1 cellular context compared by ENCODE assay signal in the genomic region with DNA sequence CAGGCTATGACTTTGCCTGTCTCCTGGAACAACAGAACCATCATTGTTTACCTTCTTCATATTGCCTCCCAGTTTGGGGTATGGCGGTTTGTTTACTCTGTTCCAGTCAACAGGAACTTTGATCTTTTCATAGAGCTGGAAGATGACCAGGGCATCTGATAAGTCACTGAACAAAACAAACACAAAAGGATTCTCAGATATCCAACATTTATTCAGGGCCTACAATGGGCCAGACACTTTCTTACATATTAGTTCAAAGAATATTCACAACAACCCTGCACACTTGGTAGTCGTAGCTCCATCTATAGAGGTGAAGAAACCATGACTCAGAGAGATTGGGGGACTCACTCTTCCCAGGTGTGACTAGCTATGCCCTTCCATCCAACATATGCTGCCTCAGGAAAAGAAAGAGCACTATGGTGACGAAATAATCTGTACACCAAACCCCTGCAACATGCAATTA.
TF ChIP-seq lines count a peak whose summit lies in the region.

No MANE protein-coding gene starts in this region.

TF ChIP-seq in HepG2, 621 proteins besides CTCF, POLR2A, EP300 and RAD21 (continued from another document and continues in another):
- TF ChIP-seq, protein P1, sequence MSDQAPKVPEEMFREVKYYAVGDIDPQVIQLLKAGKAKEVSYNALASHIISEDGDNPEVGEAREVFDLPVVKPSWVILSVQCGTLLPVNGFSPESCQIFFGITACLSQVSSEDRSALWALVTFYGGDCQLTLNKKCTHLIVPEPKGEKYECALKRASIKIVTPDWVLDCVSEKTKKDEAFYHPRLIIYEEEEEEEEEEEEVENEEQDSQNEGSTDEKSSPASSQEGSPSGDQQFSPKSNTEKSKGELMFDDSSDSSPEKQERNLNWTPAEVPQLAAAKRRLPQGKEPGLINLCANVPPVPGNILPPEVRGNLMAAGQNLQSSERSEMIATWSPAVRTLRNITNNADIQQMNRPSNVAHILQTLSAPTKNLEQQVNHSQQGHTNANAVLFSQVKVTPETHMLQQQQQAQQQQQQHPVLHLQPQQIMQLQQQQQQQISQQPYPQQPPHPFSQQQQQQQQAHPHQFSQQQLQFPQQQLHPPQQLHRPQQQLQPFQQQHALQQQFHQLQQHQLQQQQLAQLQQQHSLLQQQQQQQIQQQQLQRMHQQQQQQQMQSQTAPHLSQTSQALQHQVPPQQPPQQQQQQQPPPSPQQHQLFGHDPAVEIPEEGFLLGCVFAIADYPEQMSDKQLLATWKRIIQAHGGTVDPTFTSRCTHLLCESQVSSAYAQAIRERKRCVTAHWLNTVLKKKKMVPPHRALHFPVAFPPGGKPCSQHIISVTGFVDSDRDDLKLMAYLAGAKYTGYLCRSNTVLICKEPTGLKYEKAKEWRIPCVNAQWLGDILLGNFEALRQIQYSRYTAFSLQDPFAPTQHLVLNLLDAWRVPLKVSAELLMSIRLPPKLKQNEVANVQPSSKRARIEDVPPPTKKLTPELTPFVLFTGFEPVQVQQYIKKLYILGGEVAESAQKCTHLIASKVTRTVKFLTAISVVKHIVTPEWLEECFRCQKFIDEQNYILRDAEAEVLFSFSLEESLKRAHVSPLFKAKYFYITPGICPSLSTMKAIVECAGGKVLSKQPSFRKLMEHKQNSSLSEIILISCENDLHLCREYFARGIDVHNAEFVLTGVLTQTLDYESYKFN (CRISPR knock-in tag; conservative IDR thresholded peaks at IDR 0.05), result peak; percentile 99
- 0 out of 2 replicates have a peak, but pooled peaks have one; percentile 66 for TF ChIP-seq MAFG (CRISPR knock-in tag; IDR thresholded peaks at IDR 0.05)
- TF ChIP-seq NR2C2 (CRISPR knock-in tag; IDR thresholded peaks at IDR 0.05; ENCODE audit: borderline replicate concordance), result peak; percentile 15; the same call in 1 of the 2 replicates
- no peak for TF ChIP-seq TBP (CRISPR knock-in tag; IDR thresholded peaks at IDR 0.05)
- no peak for TF ChIP-seq ZNF230 (CRISPR knock-in tag; IDR thresholded peaks at IDR 0.05)
- TF ChIP-seq NFIB (CRISPR knock-in tag; IDR thresholded peaks at IDR 0.05; ENCODE audit: borderline replicate concordance), result no peak
- TF ChIP-seq SSRP1 (CRISPR knock-in tag; IDR thresholded peaks at IDR 0.05), result no peak
- no peak for TF ChIP-seq ZNF33B (CRISPR knock-in tag; IDR thresholded peaks at IDR 0.05)
- no peak for TF ChIP-seq NCOA5 (CRISPR knock-in tag; IDR thresholded peaks at IDR 0.05)
- TF ChIP-seq, protein P2, sequence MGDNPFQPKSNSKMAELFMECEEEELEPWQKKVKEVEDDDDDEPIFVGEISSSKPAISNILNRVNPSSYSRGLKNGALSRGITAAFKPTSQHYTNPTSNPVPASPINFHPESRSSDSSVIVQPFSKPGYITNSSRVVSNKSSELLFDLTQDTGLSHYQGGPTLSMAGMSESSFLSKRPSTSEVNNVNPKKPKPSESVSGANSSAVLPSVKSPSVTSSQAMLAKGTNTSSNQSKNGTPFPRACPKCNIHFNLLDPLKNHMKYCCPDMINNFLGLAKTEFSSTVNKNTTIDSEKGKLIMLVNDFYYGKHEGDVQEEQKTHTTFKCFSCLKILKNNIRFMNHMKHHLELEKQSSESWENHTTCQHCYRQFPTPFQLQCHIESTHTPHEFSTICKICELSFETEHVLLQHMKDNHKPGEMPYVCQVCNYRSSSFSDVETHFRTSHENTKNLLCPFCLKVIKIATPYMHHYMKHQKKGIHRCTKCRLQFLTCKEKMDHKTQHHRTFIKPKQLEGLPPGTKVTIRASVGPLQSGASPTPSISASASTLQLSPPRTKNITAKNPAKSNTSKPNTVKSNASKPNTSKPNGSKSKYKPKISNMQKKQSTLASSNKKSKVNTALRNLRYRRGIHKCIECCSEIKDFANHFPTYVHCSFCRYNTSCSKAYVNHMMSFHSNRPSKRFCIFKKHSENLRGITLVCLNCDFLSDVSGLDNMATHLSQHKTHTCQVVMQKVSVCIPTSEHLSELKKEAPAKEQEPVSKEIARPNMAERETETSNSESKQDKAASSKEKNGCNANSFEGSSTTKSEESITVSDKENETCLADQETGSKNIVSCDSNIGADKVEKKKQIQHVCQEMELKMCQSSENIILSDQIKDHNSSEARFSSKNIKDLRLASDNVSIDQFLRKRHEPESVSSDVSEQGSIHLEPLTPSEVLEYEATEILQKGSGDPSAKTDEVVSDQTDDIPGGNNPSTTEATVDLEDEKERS (CRISPR knock-in tag; IDR thresholded peaks at IDR 0.05), result 0 out of 2 replicates have a peak, but pooled peaks have one; percentile 67
- TF ChIP-seq ZNF367 (CRISPR knock-in tag; IDR thresholded peaks at IDR 0.05; ENCODE audit: borderline replicate concordance), result no peak
- TF ChIP-seq, protein P3, sequence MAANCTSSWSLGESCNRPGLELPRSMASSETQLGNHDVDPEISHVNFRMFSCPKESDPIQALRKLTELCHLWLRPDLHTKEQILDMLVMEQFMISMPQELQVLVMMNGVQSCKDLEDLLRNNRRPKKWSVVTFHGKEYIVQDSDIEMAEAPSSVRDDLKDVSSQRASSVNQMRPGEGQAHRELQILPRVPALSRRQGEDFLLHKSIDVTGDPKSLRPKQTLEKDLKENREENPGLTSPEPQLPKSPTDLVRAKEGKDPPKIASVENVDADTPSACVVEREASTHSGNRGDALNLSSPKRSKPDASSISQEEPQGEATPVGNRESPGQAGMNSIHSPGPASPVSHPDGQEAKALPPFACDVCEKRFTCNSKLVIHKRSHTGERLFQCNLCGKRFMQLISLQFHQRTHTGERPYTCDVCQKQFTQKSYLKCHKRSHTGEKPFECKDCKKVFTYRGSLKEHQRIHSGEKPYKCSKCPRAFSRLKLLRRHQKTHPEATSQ (CRISPR knock-in tag; IDR thresholded peaks at IDR 0.05; ENCODE audit: borderline replicate concordance), result no peak; the same call in 1 of the 2 replicates
- no peak for TF ChIP-seq POLR2AphosphoS5 (IDR thresholded peaks at IDR 0.05; ENCODE audit: low read depth, low read length)
- TF ChIP-seq, protein P4, sequence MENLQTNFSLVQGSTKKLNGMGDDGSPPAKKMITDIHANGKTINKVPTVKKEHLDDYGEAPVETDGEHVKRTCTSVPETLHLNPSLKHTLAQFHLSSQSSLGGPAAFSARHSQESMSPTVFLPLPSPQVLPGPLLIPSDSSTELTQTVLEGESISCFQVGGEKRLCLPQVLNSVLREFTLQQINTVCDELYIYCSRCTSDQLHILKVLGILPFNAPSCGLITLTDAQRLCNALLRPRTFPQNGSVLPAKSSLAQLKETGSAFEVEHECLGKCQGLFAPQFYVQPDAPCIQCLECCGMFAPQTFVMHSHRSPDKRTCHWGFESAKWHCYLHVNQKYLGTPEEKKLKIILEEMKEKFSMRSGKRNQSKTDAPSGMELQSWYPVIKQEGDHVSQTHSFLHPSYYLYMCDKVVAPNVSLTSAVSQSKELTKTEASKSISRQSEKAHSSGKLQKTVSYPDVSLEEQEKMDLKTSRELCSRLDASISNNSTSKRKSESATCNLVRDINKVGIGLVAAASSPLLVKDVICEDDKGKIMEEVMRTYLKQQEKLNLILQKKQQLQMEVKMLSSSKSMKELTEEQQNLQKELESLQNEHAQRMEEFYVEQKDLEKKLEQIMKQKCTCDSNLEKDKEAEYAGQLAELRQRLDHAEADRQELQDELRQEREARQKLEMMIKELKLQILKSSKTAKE (CRISPR knock-in tag; IDR thresholded peaks at IDR 0.05; ENCODE audit: borderline replicate concordance), result peak; percentile 69; the same call in 1 of the 2 replicates
- TF ChIP-seq ISL2 (CRISPR knock-in tag; IDR thresholded peaks at IDR 0.05), result peak; percentile 93
- peak; percentile 17; the same call in 1 of the 2 replicates for TF ChIP-seq LCORL (IDR thresholded peaks at IDR 0.05)
- TF ChIP-seq LCORL (CRISPR knock-in tag; IDR thresholded peaks at IDR 0.05), result peak; percentile 55; the same call in 1 of the 2 replicates
- no peak for TF ChIP-seq CBX5 (CRISPR knock-in tag; IDR thresholded peaks at IDR 0.05; ENCODE audit: borderline replicate concordance)
- peak; percentile 84 for TF ChIP-seq GFI1 (CRISPR knock-in tag; IDR thresholded peaks at IDR 0.05; ENCODE audit: borderline replicate concordance)
- no peak for TF ChIP-seq CBX1 (IDR thresholded peaks at IDR 0.05; ENCODE audit: low read depth)
- TF ChIP-seq, protein P5, sequence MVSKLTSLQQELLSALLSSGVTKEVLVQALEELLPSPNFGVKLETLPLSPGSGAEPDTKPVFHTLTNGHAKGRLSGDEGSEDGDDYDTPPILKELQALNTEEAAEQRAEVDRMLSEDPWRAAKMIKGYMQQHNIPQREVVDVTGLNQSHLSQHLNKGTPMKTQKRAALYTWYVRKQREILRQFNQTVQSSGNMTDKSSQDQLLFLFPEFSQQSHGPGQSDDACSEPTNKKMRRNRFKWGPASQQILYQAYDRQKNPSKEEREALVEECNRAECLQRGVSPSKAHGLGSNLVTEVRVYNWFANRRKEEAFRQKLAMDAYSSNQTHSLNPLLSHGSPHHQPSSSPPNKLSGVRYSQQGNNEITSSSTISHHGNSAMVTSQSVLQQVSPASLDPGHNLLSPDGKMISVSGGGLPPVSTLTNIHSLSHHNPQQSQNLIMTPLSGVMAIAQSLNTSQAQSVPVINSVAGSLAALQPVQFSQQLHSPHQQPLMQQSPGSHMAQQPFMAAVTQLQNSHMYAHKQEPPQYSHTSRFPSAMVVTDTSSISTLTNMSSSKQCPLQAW (CRISPR knock-in tag; IDR thresholded peaks at IDR 0.05), result peak; percentile 42; the same call in 1 of the 2 replicates
- TF ChIP-seq ZKSCAN8 (CRISPR knock-in tag; IDR thresholded peaks at IDR 0.05; ENCODE audit: borderline replicate concordance), result 0 out of 2 replicates have a peak, but pooled peaks have one; percentile 32
- 0 out of 2 replicates have a peak, but pooled peaks have one; percentile 27 for TF ChIP-seq KLF9 (CRISPR knock-in tag; IDR thresholded peaks at IDR 0.05; ENCODE audit: low read depth)
- TF ChIP-seq, protein P6, sequence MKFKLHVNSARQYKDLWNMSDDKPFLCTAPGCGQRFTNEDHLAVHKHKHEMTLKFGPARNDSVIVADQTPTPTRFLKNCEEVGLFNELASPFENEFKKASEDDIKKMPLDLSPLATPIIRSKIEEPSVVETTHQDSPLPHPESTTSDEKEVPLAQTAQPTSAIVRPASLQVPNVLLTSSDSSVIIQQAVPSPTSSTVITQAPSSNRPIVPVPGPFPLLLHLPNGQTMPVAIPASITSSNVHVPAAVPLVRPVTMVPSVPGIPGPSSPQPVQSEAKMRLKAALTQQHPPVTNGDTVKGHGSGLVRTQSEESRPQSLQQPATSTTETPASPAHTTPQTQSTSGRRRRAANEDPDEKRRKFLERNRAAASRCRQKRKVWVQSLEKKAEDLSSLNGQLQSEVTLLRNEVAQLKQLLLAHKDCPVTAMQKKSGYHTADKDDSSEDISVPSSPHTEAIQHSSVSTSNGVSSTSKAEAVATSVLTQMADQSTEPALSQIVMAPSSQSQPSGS (CRISPR knock-in tag; IDR thresholded peaks at IDR 0.05), result peak; percentile 88
- peak; percentile 75; the same call in 1 of the 2 replicates for TF ChIP-seq KLF11 (CRISPR knock-in tag; IDR thresholded peaks at IDR 0.05)
- no peak for TF ChIP-seq ZNF790 (CRISPR knock-in tag; IDR thresholded peaks at IDR 0.05; ENCODE audit: borderline replicate concordance)
- peak; percentile 75; the same call in 1 of the 2 replicates for TF ChIP-seq PHF21A (CRISPR knock-in tag; IDR thresholded peaks at IDR 0.05)
- peak; percentile 53; the same call in 1 of the 2 replicates for TF ChIP-seq ZNF589 (CRISPR knock-in tag; conservative IDR thresholded peaks at IDR 0.05)
- TF ChIP-seq SRSF1 (optimal IDR thresholded peaks at IDR 0.05; ENCODE audit: low read depth, low read length), result no peak
- TF ChIP-seq HMG20A (CRISPR knock-in tag; IDR thresholded peaks at IDR 0.05; ENCODE audit: borderline replicate concordance), result peak; percentile 96
- TF ChIP-seq NFYB (CRISPR knock-in tag; IDR thresholded peaks at IDR 0.05), result no peak
- TF ChIP-seq, protein P7, sequence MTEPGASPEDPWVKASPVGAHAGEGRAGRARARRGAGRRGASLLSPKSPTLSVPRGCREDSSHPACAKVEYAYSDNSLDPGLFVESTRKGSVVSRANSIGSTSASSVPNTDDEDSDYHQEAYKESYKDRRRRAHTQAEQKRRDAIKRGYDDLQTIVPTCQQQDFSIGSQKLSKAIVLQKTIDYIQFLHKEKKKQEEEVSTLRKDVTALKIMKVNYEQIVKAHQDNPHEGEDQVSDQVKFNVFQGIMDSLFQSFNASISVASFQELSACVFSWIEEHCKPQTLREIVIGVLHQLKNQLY (CRISPR knock-in tag; IDR thresholded peaks at IDR 0.05), result peak; percentile 76; the same call in 1 of the 2 replicates
- peak; percentile 88 for TF ChIP-seq SIX1 (CRISPR knock-in tag; IDR thresholded peaks at IDR 0.05; ENCODE audit: borderline replicate concordance)
- no peak for TF ChIP-seq ZNF780A (CRISPR knock-in tag; IDR thresholded peaks at IDR 0.05)
- no peak for TF ChIP-seq JDP2 (CRISPR knock-in tag; IDR thresholded peaks at IDR 0.05; ENCODE audit: borderline replicate concordance)
- no peak for TF ChIP-seq HES4 (CRISPR knock-in tag; IDR thresholded peaks at IDR 0.05; ENCODE audit: borderline replicate concordance)
- peak; percentile 86 for TF ChIP-seq ZNF335 (CRISPR knock-in tag; IDR thresholded peaks at IDR 0.05)
- TF ChIP-seq, protein P8, sequence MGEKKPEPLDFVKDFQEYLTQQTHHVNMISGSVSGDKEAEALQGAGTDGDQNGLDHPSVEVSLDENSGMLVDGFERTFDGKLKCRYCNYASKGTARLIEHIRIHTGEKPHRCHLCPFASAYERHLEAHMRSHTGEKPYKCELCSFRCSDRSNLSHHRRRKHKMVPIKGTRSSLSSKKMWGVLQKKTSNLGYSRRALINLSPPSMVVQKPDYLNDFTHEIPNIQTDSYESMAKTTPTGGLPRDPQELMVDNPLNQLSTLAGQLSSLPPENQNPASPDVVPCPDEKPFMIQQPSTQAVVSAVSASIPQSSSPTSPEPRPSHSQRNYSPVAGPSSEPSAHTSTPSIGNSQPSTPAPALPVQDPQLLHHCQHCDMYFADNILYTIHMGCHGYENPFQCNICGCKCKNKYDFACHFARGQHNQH (CRISPR knock-in tag; IDR thresholded peaks at IDR 0.05), result peak; percentile 97
- no peak for TF ChIP-seq WIZ (CRISPR knock-in tag; IDR thresholded peaks at IDR 0.05)
- TF ChIP-seq, protein P9, sequence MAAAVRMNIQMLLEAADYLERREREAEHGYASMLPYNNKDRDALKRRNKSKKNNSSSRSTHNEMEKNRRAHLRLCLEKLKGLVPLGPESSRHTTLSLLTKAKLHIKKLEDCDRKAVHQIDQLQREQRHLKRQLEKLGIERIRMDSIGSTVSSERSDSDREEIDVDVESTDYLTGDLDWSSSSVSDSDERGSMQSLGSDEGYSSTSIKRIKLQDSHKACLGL (CRISPR knock-in tag; IDR thresholded peaks at IDR 0.05), result no peak
- TF ChIP-seq, protein P10, sequence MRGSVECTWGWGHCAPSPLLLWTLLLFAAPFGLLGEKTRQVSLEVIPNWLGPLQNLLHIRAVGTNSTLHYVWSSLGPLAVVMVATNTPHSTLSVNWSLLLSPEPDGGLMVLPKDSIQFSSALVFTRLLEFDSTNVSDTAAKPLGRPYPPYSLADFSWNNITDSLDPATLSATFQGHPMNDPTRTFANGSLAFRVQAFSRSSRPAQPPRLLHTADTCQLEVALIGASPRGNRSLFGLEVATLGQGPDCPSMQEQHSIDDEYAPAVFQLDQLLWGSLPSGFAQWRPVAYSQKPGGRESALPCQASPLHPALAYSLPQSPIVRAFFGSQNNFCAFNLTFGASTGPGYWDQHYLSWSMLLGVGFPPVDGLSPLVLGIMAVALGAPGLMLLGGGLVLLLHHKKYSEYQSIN (CRISPR knock-in tag; IDR thresholded peaks at IDR 0.05; ENCODE audit: borderline replicate concordance), result no peak
- TF ChIP-seq FOXA3 (CRISPR knock-in tag; IDR thresholded peaks at IDR 0.05), result peak; percentile 98
- peak; percentile 38; the same call in 1 of the 2 replicates for TF ChIP-seq ZNF629 (CRISPR knock-in tag; conservative IDR thresholded peaks at IDR 0.05)
- TF ChIP-seq, protein P11, sequence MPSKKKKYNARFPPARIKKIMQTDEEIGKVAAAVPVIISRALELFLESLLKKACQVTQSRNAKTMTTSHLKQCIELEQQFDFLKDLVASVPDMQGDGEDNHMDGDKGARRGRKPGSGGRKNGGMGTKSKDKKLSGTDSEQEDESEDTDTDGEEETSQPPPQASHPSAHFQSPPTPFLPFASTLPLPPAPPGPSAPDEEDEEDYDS (CRISPR knock-in tag; IDR thresholded peaks at IDR 0.05), result peak; percentile 29; the same call in 1 of the 2 replicates
- 0 out of 2 replicates have a peak, but pooled peaks have one; percentile 38 for TF ChIP-seq SIN3A (IDR thresholded peaks at IDR 0.05; ENCODE audit: borderline replicate concordance, low read depth, low read length)
